In genomic region chr15:90184786-90185704, GRCh38 we compare ENCODE assay signal across 8 cellular contexts. TPM values are rescaled to one million over a fixed set of nuclear protein-coding genes. Genes with fewer than 3 reads are reported as not detected.
DNase-seq lines count a peak whose midpoint lies in the region; ATAC-seq and TF ChIP-seq lines count a peak whose summit lies in the region.

No MANE protein-coding gene starts in this region.

- peak overlapping the region; percentile 80 for H4K91ac ChIP-seq in trophoblast cell (ENCODE audit: low read depth, low read length)

- H3K79me1 ChIP-seq in trophoblast cell (ENCODE audit: low read length) = peaks cover 3% of the 10 kb centered on the region

- H3K4ac ChIP-seq in trophoblast cell (ENCODE audit: low read depth, low read length) = peak overlapping the region; percentile 16

- no peak overlapping the region for H2BK5ac ChIP-seq in trophoblast cell (ENCODE audit: low read depth, low read length, poor library complexity)

- H2BK12ac ChIP-seq in trophoblast cell (ENCODE audit: low read length) = no peak overlapping the region

- peak overlapping the region; percentile 93 for H4K8ac ChIP-seq in trophoblast cell (ENCODE audit: low read depth, low read length)

- peak; percentile 57 for DNase-seq in EH (ENCODE audit: low read depth)
- DNase-seq in SK-N-DZ (ENCODE audit: low spot score) = peak; percentile 59
- peak; percentile 57 for DNase-seq in activated naive CD8-positive, alpha-beta T cell treated with anti-CD3 and anti-CD28 coated beads for 36 hours
- DNase-seq in heart right ventricle = peak; percentile 61 to 83
- DNase-seq in trophoblast cell = peak; percentile 67 to 73
- DNase-seq in dedifferentiated amniotic fluid mesenchymal stem cell (ENCODE audit: extremely low spot score) = no peak

- peaks cover 75% of the 10 kb centered on the region for H3K4me1 ChIP-seq in KMS-11 (ENCODE audit: low read depth, poor library complexity, severe bottlenecking)
- H3K4me1 ChIP-seq in heart right ventricle = peaks cover 0 to 66% (median 15%) of the 10 kb centered on the region in 9 donors
- H3K4me1 ChIP-seq in trophoblast cell (ENCODE audit: control insufficient read depth in 1 of 2, insufficient read depth in 2 of 2, low read length in 2 of 2) = peaks cover 8 to 9% of the 10 kb centered on the region in 2 experiments

- no peak for TF ChIP-seq CTCF in KMS-11 (conservative IDR thresholded peaks at IDR 0.05; ENCODE audit: low read depth, low read length)
- peak in 1 of 9 donors; percentile 11 for TF ChIP-seq CTCF in heart right ventricle (IDR thresholded peaks at IDR 0.05)

- no peaks in the 10 kb centered on the region for H3K9me3 Mint-ChIP-seq in activated naive CD8-positive, alpha-beta T cell treated with anti-CD3 and anti-CD28 coated beads for 36 hours

- H3K23ac ChIP-seq in trophoblast cell (ENCODE audit: low read length) = no peak overlapping the region

- peak overlapping the region; percentile 67 for H2BK120ac ChIP-seq in trophoblast cell (ENCODE audit: insufficient read depth, low read length, poor library complexity)

- peak overlapping the region; percentile 25 for H3K27ac Mint-ChIP-seq in activated naive CD8-positive, alpha-beta T cell treated with anti-CD3 and anti-CD28 coated beads for 36 hours

- WGBS in heart right ventricle, 2 donors = 5 to 6% methylated on average over 61 to 67 of the region's 67 CpGs
- no CpG with 5 or more reads among the region's 67 CpGs for WGBS in trophoblast cell (ENCODE audit: extremely low coverage, insufficient coverage, insufficient read length)

- peak overlapping the region; percentile 75 for H3K4me3 Mint-ChIP-seq in activated naive CD8-positive, alpha-beta T cell treated with anti-CD3 and anti-CD28 coated beads for 36 hours

- no peaks in the 10 kb centered on the region for H3K36me3 Mint-ChIP-seq in activated naive CD8-positive, alpha-beta T cell treated with anti-CD3 and anti-CD28 coated beads for 36 hours

- H3K27ac ChIP-seq in KMS-11 (peak overlapping the region; percentile 87), heart right ventricle (peak overlapping the region; percentile 90 to 95 (median 92)), trophoblast cell (ENCODE audit: low read depth, low read length) (no peak overlapping the region)

- H3K79me2 ChIP-seq in KMS-11 (ENCODE audit: insufficient read depth, low read depth) (peaks cover 44% of the 10 kb centered on the region), trophoblast cell (ENCODE audit: control insufficient read depth, insufficient read depth, low read length, poor library complexity) (peaks cover 2% of the 10 kb centered on the region)

- H3K4me3 ChIP-seq in KMS-11 (IDR thresholded peaks at IDR 0.05; ENCODE audit: insufficient read depth, low read depth, low read length) (no peak overlapping the region), heart right ventricle (peak overlapping the region; percentile 54 to 88 (median 70)), trophoblast cell (ENCODE audit: low read depth, low read length) (peak overlapping the region; percentile 74)

- H3K27me3 ChIP-seq in KMS-11 (ENCODE audit: insufficient read depth, low read depth) (no peaks in the 10 kb centered on the region), heart right ventricle (peaks cover 0 to 4% (median 0%) of the 10 kb centered on the region in 7 donors), trophoblast cell (ENCODE audit: insufficient read depth, low read length) (no peaks in the 10 kb centered on the region)

- intact Hi-C loops in heart right ventricle (cut with DNase I) = loop anchor here in 3 of 10 donors (1.0 to 5.0 kb wide), 3 partner anchors 10 to 36 kb away; no protein-coding TSS in a partner anchor

- H3K14ac ChIP-seq in trophoblast cell (ENCODE audit: low read length) = peak overlapping the region; percentile 65

- H3K18ac ChIP-seq in trophoblast cell (ENCODE audit: low read length) = peak overlapping the region; percentile 76

- H3K9me3 ChIP-seq in heart right ventricle (no peaks in the 10 kb centered on the region), trophoblast cell (ENCODE audit: insufficient read depth, low read depth, low read length) (no peaks in the 10 kb centered on the region)

- peak overlapping the region; percentile 77 for H2AFZ ChIP-seq in KMS-11 (ENCODE audit: low read depth)
- peak overlapping the region; percentile 93 for H2AFZ ChIP-seq in trophoblast cell (ENCODE audit: insufficient read depth, low read length, poor library complexity)

- no peaks in the 10 kb centered on the region for H3K36me3 ChIP-seq in KMS-11 (ENCODE audit: insufficient read depth)
- H3K36me3 ChIP-seq in heart right ventricle = no peaks in the 10 kb centered on the region
- H3K36me3 ChIP-seq in trophoblast cell (ENCODE audit: control insufficient read depth in 1 of 2, insufficient read depth in 2 of 2, low read length in 2 of 2) = no peaks in the 10 kb centered on the region

- H3K9ac ChIP-seq in KMS-11 = peak overlapping the region; percentile 59
- no peak overlapping the region for H3K9ac ChIP-seq in trophoblast cell (ENCODE audit: low read length)

- no peaks in the 10 kb centered on the region for H4K20me1 ChIP-seq in KMS-11 (ENCODE audit: insufficient read depth)

- peak overlapping the region; percentile 48 for H4K12ac ChIP-seq in trophoblast cell (ENCODE audit: low read depth, low read length)

- H3K27me3 Mint-ChIP-seq in activated naive CD8-positive, alpha-beta T cell treated with anti-CD3 and anti-CD28 coated beads for 36 hours = no peaks in the 10 kb centered on the region

- H2AK5ac ChIP-seq in trophoblast cell (ENCODE audit: low read length) = peak overlapping the region; percentile 44

- H3K4me2 ChIP-seq in KMS-11 (peak overlapping the region; percentile 97), trophoblast cell (ENCODE audit: low read length) (peak overlapping the region; percentile 70)

- ATAC-seq in GM21576 (IDR thresholded peaks at IDR 0.05; ENCODE audit: unreplicated experiment) = peak; percentile 57
- peak; percentile 83 to 93 (median 89) for ATAC-seq in heart right ventricle

- peaks cover 7% of the 10 kb centered on the region for H3K4me1 Mint-ChIP-seq in activated naive CD8-positive, alpha-beta T cell treated with anti-CD3 and anti-CD28 coated beads for 36 hours

RNA-seq across cellular contexts. Expression of gene SEMA4B, which starts 16.1 kb away (rescaled TPM):
- 6.4 and 14.3 TPM in 2 replicates for polyA plus RNA-seq in SK-N-DZ (2014; cell fraction: cytosol; rRNA removed)
- polyA plus RNA-seq in SK-N-DZ (2014; cell fraction: nucleus; rRNA removed) = 4.4 and 11.4 TPM in 2 replicates
- total RNA-seq in activated naive CD8-positive, alpha-beta T cell treated with anti-CD3 and anti-CD28 coated beads for 36 hours = 1 to 10 TPM; 3.0 to 4.1 TPM
- 10 to 100 TPM in 9 of 10 donors, 1 to 10 TPM in 1; 9.9 to 76.7 (median 15.1) TPM for total RNA-seq in heart right ventricle
- 10 to 100 TPM; 24.7 to 27.0 TPM for polyA plus RNA-seq in heart right ventricle
- polyA plus RNA-seq in trophoblast cell (2013) = 20.8 and 21.0 TPM in 2 replicates

RNA-seq across cellular contexts. Expression of gene CIB1, which starts 48.7 kb away (rescaled TPM):
- 5.1 and 9.0 TPM in 2 replicates for polyA plus RNA-seq in SK-N-DZ (2014; cell fraction: cytosol; rRNA removed)
- 9.1 and 10.9 TPM in 2 replicates for polyA plus RNA-seq in SK-N-DZ (2014; cell fraction: nucleus; rRNA removed)
- 100 to 1,000 TPM; 181 to 190 TPM for total RNA-seq in activated naive CD8-positive, alpha-beta T cell treated with anti-CD3 and anti-CD28 coated beads for 36 hours
- total RNA-seq in heart right ventricle = 10 to 100 TPM; 70.5 to 95.6 (median 77.7) TPM
- 100 to 1,000 TPM in 1 of 2 donors, 10 to 100 TPM in 1; 80.2 to 144 TPM for polyA plus RNA-seq in heart right ventricle
- polyA plus RNA-seq in trophoblast cell (2013) = 32.9 and 34.6 TPM in 2 replicates

RNA-seq across cellular contexts. Expression of gene GDPGP1, which starts 49.0 kb away (rescaled TPM):
- 2.2 and 3.7 TPM in 2 replicates for polyA plus RNA-seq in SK-N-DZ (2014; cell fraction: cytosol; rRNA removed)
- polyA plus RNA-seq in SK-N-DZ (2014; cell fraction: nucleus; rRNA removed) = 1.7 and 4.8 TPM in 2 replicates
- 10 to 100 TPM in 1 of 2 experiments, 1 to 10 TPM in 1; 8.3 to 11.8 TPM for total RNA-seq in activated naive CD8-positive, alpha-beta T cell treated with anti-CD3 and anti-CD28 coated beads for 36 hours
- 10 to 100 TPM; 11.4 to 16.3 (median 13.0) TPM for total RNA-seq in heart right ventricle
- polyA plus RNA-seq in heart right ventricle = 1 to 10 TPM; 3.0 to 4.9 TPM
- 1.3 and 1.5 TPM in 2 replicates for polyA plus RNA-seq in trophoblast cell (2013)
